Comparison of ENCODE assay signal across 19 cellular contexts in the genomic region with DNA sequence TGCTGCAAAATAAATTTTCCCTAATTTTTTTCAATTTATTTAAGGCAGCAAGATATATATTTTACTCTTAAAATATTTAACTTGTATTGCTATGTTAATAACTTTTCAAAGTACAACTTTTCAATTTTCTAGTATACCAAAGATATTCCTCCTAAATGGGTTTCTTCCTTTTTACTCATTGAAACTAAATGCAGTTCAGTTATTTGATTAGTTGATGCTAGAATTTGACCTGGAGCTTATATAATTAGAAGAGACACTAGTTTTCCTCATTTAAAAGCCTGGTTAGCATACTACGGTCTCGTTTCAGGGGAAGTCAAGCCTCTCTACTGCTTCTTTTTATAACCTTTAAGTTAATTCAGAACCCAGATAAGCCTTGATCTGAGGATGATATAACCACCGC. TPM values are rescaled to one million over a fixed set of nuclear protein-coding genes. Genes with fewer than 3 reads are reported as not detected.
DNase-seq lines count a peak whose midpoint lies in the region; ATAC-seq, FAIRE-seq and TF ChIP-seq lines count a peak whose summit lies in the region.
"Had no signal": no experiment of that assay in that cellular context is flagged by ENCODE, and none has a peak within 500 bp of the region (broad histone marks: within the 10 kb centered on the region; RNA-seq: fewer than 3 reads in every experiment).

Gene ARHGEF33, plus strand, starts transcription at position 301 of the 400 bp plus-strand sequence. CDS start 29,573 bp downstream, outside the sequence.

- DNase-seq in D721Med (ENCODE audit: insufficient read length, low spot score) (no peak), SK-N-DZ (ENCODE audit: low spot score) (peak; percentile 27), KG1 (lab: John Stamatoyannopoulos, UW) (no peak), NCI-H2227 treated with DMSO at 0.1 percent for 48 hours (lab: John Stamatoyannopoulos, UW) (no peak), heart left ventricle (no peak)
- DNase-seq: 8988T; C1 segment of cervical spinal cord; Calu3; CD4-positive, alpha-beta memory T cell; COR-L47; DMS153; DMS79; EL; GM23248; H7; HCEC 1CT had no signal

- H3K4me3 ChIP-seq in heart left ventricle: no peak within 1 kb of the TSS
- H3K4me3 ChIP-seq: GM23248 had no signal

- peaks cover 0 to 3% (median 0%) of the 10 kb centered on the region in 12 donors for H3K9me3 ChIP-seq in heart left ventricle

- WGBS in heart left ventricle, 4 donors: 71 to 84% (median 79%) methylated on average over 3 of the region's 3 CpGs

- intact Hi-C loops in heart left ventricle (cut with DNase I): no loop called here

- FAIRE-seq in D721Med (lab: Jason Lieb, UNC) (peak; percentile 21), endometrium (lab: Jason Lieb, UNC) (peak; percentile 15)
- FAIRE-seq: GM12892, H1 had no signal

- H3K4me1 ChIP-seq in heart left ventricle: peaks cover 0 to 5% (median 0%) of the 10 kb centered on the region in 12 donors

- TF ChIP-seq CTCF in D721Med (IDR thresholded peaks at IDR 0.05; ENCODE audit: insufficient read depth, missing control alignments): no peak
- no peak for TF ChIP-seq CTCF in heart left ventricle (IDR thresholded peaks at IDR 0.05)

- H3K36me3 ChIP-seq in heart left ventricle: peaks cover 0 to 4% (median 0%) of the 10 kb centered on the region in 9 donors

- TF ChIP-seq POLR2A in heart left ventricle (IDR thresholded peaks at IDR 0.05): no peak

- no peaks in the 10 kb centered on the region for H3K27me3 ChIP-seq in heart left ventricle

- ATAC-seq in heart left ventricle: no peak

- no peak within 1 kb of the TSS for H3K27ac ChIP-seq in heart left ventricle
- H3K27ac ChIP-seq: GM23248 had no signal

RNA-seq across cellular contexts. Expression of gene ARHGEF33, which starts in this region (rescaled TPM):
- 0.24 and 0.31 TPM in 2 replicates for polyA plus RNA-seq in SK-N-DZ (2014; cell fraction: cytosol; rRNA removed)
- polyA plus RNA-seq in SK-N-DZ (2014; cell fraction: nucleus; rRNA removed): 0.44 TPM in 1 of 2 replicates, not detected in the other
- 1 to 10 TPM in 1 of 9 donors, under 1 TPM in 7, not detected in 1; 0.22 to 2.5 (median 0.35) TPM for total RNA-seq in heart left ventricle
- polyA plus RNA-seq in heart left ventricle: under 1 TPM; 0.18 to 0.30 TPM
- total RNA-seq: H7 had no signal
